Comparison of ENCODE assay signal across 19 cellular contexts in genomic region chr12:108318472-108319275, GRCh38.
"Had no signal": no experiment of that assay in that cellular context is flagged by ENCODE, and none has a peak within 500 bp of the region (broad histone marks: within the 10 kb centered on the region; RNA-seq: fewer than 3 reads in every experiment).

No MANE protein-coding gene starts in this region.

- DNase-seq: activated CD4-positive, alpha-beta T cell treated with anti-CD3 and anti-CD28 coated beads for 1 hour; activated CD4-positive, alpha-beta T cell treated with anti-CD3 and anti-CD28 coated beads, Interleukin-2, amount 50 U/mL, for 48 hours; activated effector memory CD4-positive, alpha-beta T cell treated with Interleukin-2 at 50 U/mL for 16 hours; activated naive CD4-positive, alpha-beta T cell treated with anti-CD3 and anti-CD28 coated beads, Interleukin-2, amount 50 U/mL, for 16 hours; activated T-cell treated with anti-CD3 and anti-CD28 coated beads, Interleukin-2, amount 50 U/mL, for 4 hours; dermis blood vessel endothelial cell; heart left ventricle; left cardiac atrium; midbrain; posterior cingulate gyrus; stimulated activated CD4-positive, alpha-beta T cell treated with anti-CD3 and anti-CD28 coated beads, Interleukin-15, amount 100 ng/mL, for 24 hours; stimulated activated CD4-positive, alpha-beta T cell treated with anti-CD3 and anti-CD28 coated beads, Interleukin-4, amount 100 ng/mL, for 1 hour; stimulated activated naive B cell treated with anti-CD40 and anti-IgM and Interleukin-4, amounts not matched to agents 10 μg/mL and 1 μg/mL and 100 μg/mL, for 72 hours; T-helper 17 cell; transverse colon had no signal

- H3K4me3 ChIP-seq: heart left ventricle, lung, transverse colon had no signal

- H3K27ac ChIP-seq: neutrophil, transverse colon had no signal

- H3K36me3 ChIP-seq: neutrophil, transverse colon had no signal

- ATAC-seq: activated T-cell treated with anti-CD3 and anti-CD28 coated beads, Interleukin-2, amount 50 U/mL, for 4 hours; heart left ventricle; left cardiac atrium; SK-N-SH treated with all-trans-retinoic acid at 6 μM for 48 hours; stimulated activated naive B cell treated with anti-CD40 and anti-IgM and Interleukin-4, amounts not matched to agents 10 μg/mL and 1 μg/mL and 100 μg/mL, for 72 hours; T-helper 17 cell had no signal

- FAIRE-seq: frontal cortex had no signal

- H3K27me3 ChIP-seq: heart left ventricle, transverse colon had no signal

- H3K9me3 ChIP-seq: heart left ventricle, neutrophil, transverse colon had no signal
